21 cellular contexts compared by ENCODE assay signal in the genomic region with DNA sequence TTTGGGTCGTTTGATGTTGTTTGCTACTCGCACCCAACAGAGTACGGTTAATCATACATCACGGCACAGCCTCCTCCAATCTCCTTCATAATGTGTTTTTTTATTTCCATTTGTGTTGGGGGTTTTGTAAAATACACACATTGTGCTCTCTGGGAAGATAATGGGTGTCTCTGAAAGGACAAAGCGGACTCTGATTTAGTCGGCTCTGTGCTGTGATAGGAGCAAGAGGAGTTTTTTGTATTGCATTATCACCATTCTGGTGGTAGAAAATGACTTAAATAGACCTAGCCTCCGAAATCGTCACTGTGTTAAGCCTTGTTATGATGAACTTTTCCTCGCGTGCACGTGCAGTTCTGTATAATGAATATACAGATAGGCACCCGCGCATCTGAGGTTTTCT.
A peak's percentile ranks its signal among the peaks of the same experiment; 100 is the strongest.
DNase-seq lines count a peak whose midpoint lies in the region; ATAC-seq and TF ChIP-seq lines count a peak whose summit lies in the region.
"Had no signal": no experiment of that assay in that cellular context is flagged by ENCODE, and none has a peak within 500 bp of the region (broad histone marks: within the 10 kb centered on the region; RNA-seq: fewer than 3 reads in every experiment).

No MANE protein-coding gene starts in this region.

- no peak for TF ChIP-seq POLR2A in body of pancreas (IDR thresholded peaks at IDR 0.05)

- peak overlapping the region in 3 of 5 experiments; percentile 20 to 73 (median 67) for H3K4me3 Mint-ChIP-seq in brain
- H3K4me3 Mint-ChIP-seq in activated naive CD8-positive, alpha-beta T cell treated with anti-CD3 and anti-CD28 coated beads, Interleukin-2, amount 50 U/mL, for 24 hours, result no peak overlapping the region
- H3K4me3 Mint-ChIP-seq: CD4-positive, alpha-beta memory T cell had no signal

- 59 to 68% methylated on average over 13 of the region's 13 CpGs for WGBS in body of pancreas, 2 donors

- no peak overlapping the region for H3K4me3 ChIP-seq in HUES48 (ENCODE audit: low read depth, low read length)
- no peak overlapping the region for H3K4me3 ChIP-seq in body of pancreas
- H3K4me3 ChIP-seq: GM12878, GM23248, SK-N-MC had no signal

- intact Hi-C loops in body of pancreas (cut with DNase I), result no loop called here

- H3K27ac ChIP-seq in HUES48 (ENCODE audit: low read depth, low read length) (peak overlapping the region; percentile 82), substantia nigra (ENCODE audit: low read depth, low read length, poor library complexity, severe bottlenecking) (peak overlapping the region; percentile 47), body of pancreas (no peak overlapping the region)
- H3K27ac ChIP-seq: GM23248, SK-N-MC had no signal

- TF ChIP-seq CTCF in brain (conservative IDR thresholded peaks at IDR 0.05) (no peak), body of pancreas (IDR thresholded peaks at IDR 0.05) (no peak)

- peak overlapping the region; percentile 49 to 96 (median 65) for H3K27ac Mint-ChIP-seq in brain
- no peak overlapping the region for H3K27ac Mint-ChIP-seq in activated naive CD8-positive, alpha-beta T cell treated with anti-CD3 and anti-CD28 coated beads, Interleukin-2, amount 50 U/mL, for 24 hours
- H3K27ac Mint-ChIP-seq: CD4-positive, alpha-beta memory T cell had no signal

- H3K9me3 ChIP-seq in HUES48 (ENCODE audit: control insufficient read depth, insufficient read depth, low read length) (no peaks in the 10 kb centered on the region), body of pancreas (no peaks in the 10 kb centered on the region)

- peaks cover 39% of the 10 kb centered on the region for H3K4me1 ChIP-seq in HUES48 (ENCODE audit: control insufficient read depth, insufficient read depth, low read length)
- H3K4me1 ChIP-seq in body of pancreas, result no peaks in the 10 kb centered on the region

- H3K27me3 ChIP-seq in HUES48 (ENCODE audit: control insufficient read depth, insufficient read depth, low read length) (no peaks in the 10 kb centered on the region), body of pancreas (no peaks in the 10 kb centered on the region)

- H3K36me3 Mint-ChIP-seq in brain, result peaks cover 3% of the 10 kb centered on the region
- no peaks in the 10 kb centered on the region for H3K36me3 Mint-ChIP-seq in activated naive CD8-positive, alpha-beta T cell treated with anti-CD3 and anti-CD28 coated beads, Interleukin-2, amount 50 U/mL, for 24 hours (ENCODE audit: low read depth)
- H3K36me3 Mint-ChIP-seq: CD4-positive, alpha-beta memory T cell had no signal

- H3K36me3 ChIP-seq in HUES48 (ENCODE audit: control insufficient read depth, insufficient read depth, low read length) (no peaks in the 10 kb centered on the region), body of pancreas (replicated peaks in 1 of 2; ENCODE audit: insufficient read depth in 1 of 2, low read depth in 2 of 2) (no peaks in the 10 kb centered on the region)

- H3K27me3 Mint-ChIP-seq in brain, result no peaks in the 10 kb centered on the region
- no peaks in the 10 kb centered on the region for H3K27me3 Mint-ChIP-seq in activated naive CD8-positive, alpha-beta T cell treated with anti-CD3 and anti-CD28 coated beads, Interleukin-2, amount 50 U/mL, for 24 hours

- peaks cover 49% of the 10 kb centered on the region for H3K4me1 Mint-ChIP-seq in brain
- H3K4me1 Mint-ChIP-seq in activated naive CD8-positive, alpha-beta T cell treated with anti-CD3 and anti-CD28 coated beads, Interleukin-2, amount 50 U/mL, for 24 hours, result no peaks in the 10 kb centered on the region
- H3K4me1 Mint-ChIP-seq: CD4-positive, alpha-beta memory T cell had no signal

- no peaks in the 10 kb centered on the region for H3K9me3 Mint-ChIP-seq in brain
- peaks cover 4% of the 10 kb centered on the region for H3K9me3 Mint-ChIP-seq in activated naive CD8-positive, alpha-beta T cell treated with anti-CD3 and anti-CD28 coated beads, Interleukin-2, amount 50 U/mL, for 24 hours

- H3K9ac ChIP-seq in HUES48 (ENCODE audit: low read depth, low read length), result no peak overlapping the region
- H3K9ac ChIP-seq: GM23248 had no signal

- DNase-seq in inferior parietal cortex (ENCODE audit: extremely low spot score) (peak; percentile 53), substantia nigra (lab: John Stamatoyannopoulos, UW) (peak in 2 of 49 donors; percentile 5 to 12), body of pancreas (no peak)
- DNase-seq in activated CD8-positive, alpha-beta memory T cell treated with anti-CD3 and anti-CD28 coated beads, Interleukin-2, amount 50 U/mL, for 4 hours, result no peak
- no peak for DNase-seq in activated naive CD8-positive, alpha-beta T cell treated with anti-CD3 and anti-CD28 coated beads, Interleukin-2, amount 50 U/mL, for 24 hours
- DNase-seq: CD4-positive, alpha-beta memory T cell; GF-D8; GM23248; MM.1S; NCI-H1092; NCI-H1436 treated with DMSO at 0.1 percent for 48 hours; NCI-H2029; NCI-H2171; NCI-H446 treated with DMSO at 0.1 percent for 48 hours; NCI-H82; OCI-M1; SHP77 had no signal

- ATAC-seq in body of pancreas, result no peak
- ATAC-seq in activated naive CD8-positive, alpha-beta T cell treated with anti-CD3 and anti-CD28 coated beads, Interleukin-2, amount 50 U/mL, for 24 hours, result no peak
- ATAC-seq: GM12878 had no signal

Comparison
In these comparisons a context has a peak if more than half of its experiments do, and no peak if none do; other contexts are left out.
1. H3K27ac ChIP-seq: peak in HUES48 (single experiment) and substantia nigra (single experiment); none in body of pancreas (0 of 4).